In genomic region chr1:16158025-16158424, GRCh38 we compare ENCODE assay signal across 14 cellular contexts. TPM values are rescaled to one million over a fixed set of nuclear protein-coding genes. Genes with fewer than 3 reads are reported as not detected.
DNase-seq lines count a peak whose midpoint lies in the region; ATAC-seq and TF ChIP-seq lines count a peak whose summit lies in the region.
"Had no signal": no experiment of that assay in that cellular context is flagged by ENCODE, and none has a peak within 500 bp of the region (broad histone marks: within the 10 kb centered on the region; RNA-seq: fewer than 3 reads in every experiment).

No MANE protein-coding gene starts in this region.

- H3K36me3 ChIP-seq in gastrocnemius medialis: no peaks in the 10 kb centered on the region
- H3K36me3 ChIP-seq: upper lobe of left lung had no signal

- TF ChIP-seq POLR2A in gastrocnemius medialis (IDR thresholded peaks at IDR 0.05): no peak

- in situ Hi-C loops in gastrocnemius medialis (cut with MboI; ENCODE audit: low sequenced_read_pairs in 4 of 4): no loop called here

- H3K9me3 ChIP-seq in gastrocnemius medialis: no peaks in the 10 kb centered on the region
- H3K9me3 ChIP-seq: upper lobe of left lung had no signal

- H3K9me3 Mint-ChIP-seq in activated naive CD4-positive, alpha-beta T cell treated with anti-CD3 and anti-CD28 coated beads, Interleukin-2, amount 50 U/mL, for 72 hours: no peaks in the 10 kb centered on the region
- H3K9me3 Mint-ChIP-seq in neural crest cell: no peaks in the 10 kb centered on the region
- H3K9me3 Mint-ChIP-seq: H9; T-helper 1 cell treated with Interleukin-12 subunit alpha and Interleukin-12 subunit beta and Interleukin-4 antibody, amounts not matched to agents 30 μg/mL and 1 μg/mL, for 36 hours had no signal

- POLR2A ChIA-PET in RWPE1 (lab: Yijun Ruan, JAX; ENCODE audit: low non-redundant PET): no interaction called here

- H3K4me3 ChIP-seq in gastrocnemius medialis: no peak overlapping the region
- H3K4me3 ChIP-seq: upper lobe of left lung had no signal

- H3K27me3 Mint-ChIP-seq in neural crest cell (ENCODE audit: low read depth): no peaks in the 10 kb centered on the region

- H3K4me1 ChIP-seq in gastrocnemius medialis: peaks cover 5 to 21% of the 10 kb centered on the region in 2 donors

- DNase-seq in activated CD4-positive, alpha-beta T cell treated with anti-CD3 and anti-CD28 coated beads for 48 hours: peak; percentile 27
- no peak for DNase-seq in activated CD4-positive, alpha-beta T cell treated with anti-CD3 and anti-CD28 coated beads, Interleukin-2, amount 50 U/mL, for 4 hours
- DNase-seq in RWPE1 (ENCODE audit: low spot score) (no peak), neural crest cell (ENCODE audit: low read depth, low spot score) (no peak), gastrocnemius medialis (no peak), GF-D8 (lab: John Stamatoyannopoulos, UW) (no peak)
- DNase-seq in activated naive CD4-positive, alpha-beta T cell treated with anti-CD3 and anti-CD28 coated beads, Interleukin-2, amount 50 U/mL, for 72 hours (ENCODE audit: low spot score in 2 of 2): no peak
- DNase-seq: erythroblast, H9, NCI-H1930 had no signal

- peaks cover 4 to 8% (median 5%) of the 10 kb centered on the region in 3 donors for H3K27me3 ChIP-seq in gastrocnemius medialis
- H3K27me3 ChIP-seq: upper lobe of left lung had no signal

- intact Hi-C loops in gastrocnemius medialis (cut with DNase I; ENCODE audit: low total_unique reads): no loop called here

- H3K27ac Mint-ChIP-seq in activated naive CD4-positive, alpha-beta T cell treated with anti-CD3 and anti-CD28 coated beads, Interleukin-2, amount 50 U/mL, for 72 hours: no peak overlapping the region
- H3K27ac Mint-ChIP-seq in neural crest cell (ENCODE audit: unreplicated experiment): no peak overlapping the region
- H3K27ac Mint-ChIP-seq: H9; T-helper 1 cell treated with Interleukin-12 subunit alpha and Interleukin-12 subunit beta and Interleukin-4 antibody, amounts not matched to agents 30 μg/mL and 1 μg/mL, for 36 hours had no signal

- H3K4me1 Mint-ChIP-seq in neural crest cell: peaks cover 37% of the 10 kb centered on the region

- ATAC-seq in activated naive CD4-positive, alpha-beta T cell treated with anti-CD3 and anti-CD28 coated beads, Interleukin-2, amount 50 U/mL, for 72 hours: peak; percentile 58 to 60
- ATAC-seq in GM19467 (IDR thresholded peaks at IDR 0.05; ENCODE audit: unreplicated experiment) (no peak), gastrocnemius medialis (no peak)
- ATAC-seq: right cardiac atrium had no signal

- peak overlapping the region; percentile 99 for H3K27ac ChIP-seq in RWPE1
- no peak overlapping the region for H3K27ac ChIP-seq in gastrocnemius medialis

- H3K4me3 Mint-ChIP-seq in neural crest cell: peak overlapping the region; percentile 2
- H3K4me3 Mint-ChIP-seq: H9; T-helper 1 cell treated with Interleukin-12 subunit alpha and Interleukin-12 subunit beta and Interleukin-4 antibody, amounts not matched to agents 30 μg/mL and 1 μg/mL, for 36 hours had no signal

- no peaks in the 10 kb centered on the region for H3K36me3 Mint-ChIP-seq in activated naive CD4-positive, alpha-beta T cell treated with anti-CD3 and anti-CD28 coated beads, Interleukin-2, amount 50 U/mL, for 72 hours
- no peaks in the 10 kb centered on the region for H3K36me3 Mint-ChIP-seq in neural crest cell (ENCODE audit: low read depth)

- TF ChIP-seq CTCF in RWPE1 (conservative IDR thresholded peaks at IDR 0.05; ENCODE audit: low read depth): no peak
- no peak for TF ChIP-seq CTCF in neural crest cell (conservative IDR thresholded peaks at IDR 0.05)
- no peak for TF ChIP-seq CTCF in gastrocnemius medialis (IDR thresholded peaks at IDR 0.05 in 4 of 5, conservative IDR thresholded peaks at IDR 0.05 in 1 of 5)

- CTCF ChIA-PET in RWPE1 (lab: Yijun Ruan, JAX): no interaction called here

RNA-seq across cellular contexts. Expression of gene EPHA2, which starts 2.2 kb away (rescaled TPM):
- total RNA-seq in activated naive CD4-positive, alpha-beta T cell treated with anti-CD3 and anti-CD28 coated beads, Interleukin-2, amount 50 U/mL, for 72 hours: under 1 TPM; 0.07 to 0.16 TPM
- 21.7 and 25.0 TPM in 2 replicates for total RNA-seq in neural crest cell
- total RNA-seq in gastrocnemius medialis: 1 to 10 TPM; 1.2 to 6.4 (median 2.9) TPM

RNA-seq across cellular contexts. Expression of gene ARHGEF19, which starts 54.4 kb away (rescaled TPM):
- 10 to 100 TPM in 1 of 2 donors, 1 to 10 TPM in 1; 8.4 to 10.1 TPM for total RNA-seq in activated naive CD4-positive, alpha-beta T cell treated with anti-CD3 and anti-CD28 coated beads, Interleukin-2, amount 50 U/mL, for 72 hours
- total RNA-seq in neural crest cell (7.7 and 9.0 TPM in 2 replicates), gastrocnemius medialis (1 to 10 TPM in 3 of 4 donors, under 1 TPM in 1; 0.68 to 3.0 (median 2.3) TPM)

Comparison
In these comparisons a context has a peak if more than half of its experiments do, and no peak if none do; other contexts are left out.
1. ATAC-seq: peak in activated naive CD4-positive, alpha-beta T cell treated with anti-CD3 and anti-CD28 coated beads, Interleukin-2, amount 50 U/mL, for 72 hours (2 of 2); none in GM19467 (single experiment) and gastrocnemius medialis (0 of 2).